25 cellular contexts compared by ENCODE assay signal in genomic region chr13:48775285-48775684, GRCh38.
DNase-seq lines count a peak whose midpoint lies in the region; ATAC-seq and TF ChIP-seq lines count a peak whose summit lies in the region.
"Had no signal": no experiment of that assay in that cellular context is flagged by ENCODE, and none has a peak within 500 bp of the region (broad histone marks: within the 10 kb centered on the region; RNA-seq: fewer than 3 reads in every experiment).

No MANE protein-coding gene starts in this region.

- CTCF ChIA-PET in BJ (lab: Yijun Ruan, JAX), result interaction anchor here (0.6 to 1.3 kb wide), 3 partner anchors 9 to 506 kb away, joined by 3 to 6 read pairs (median 4); no protein-coding TSS in a partner anchor

- H3K4me3 ChIP-seq in BJ (ENCODE audit: low read depth, low read length) (no peak overlapping the region), choroid plexus epithelial cell (ENCODE audit: low read depth, low read length) (no peak overlapping the region), skeletal muscle satellite cell (ENCODE audit: low read length) (no peak overlapping the region)
- no peak overlapping the region for H3K4me3 ChIP-seq in Jurkat, Clone E6-1 (ENCODE audit: low read length)
- H3K4me3 ChIP-seq: ascending aorta, gastroesophageal sphincter, SJCRH30, transverse colon had no signal

- POLR2A ChIA-PET in BJ (lab: Charles Lee), result no interaction called here

- H3K4me1 ChIP-seq in skeletal muscle satellite cell (ENCODE audit: control insufficient read depth, insufficient read depth, low read length), result peaks cover 16% of the 10 kb centered on the region
- H3K4me1 ChIP-seq: ascending aorta, gastroesophageal sphincter, transverse colon had no signal

- H3K4me2 ChIP-seq in skeletal muscle satellite cell (ENCODE audit: low read length), result peak overlapping the region; percentile 29

- in situ Hi-C loops in GM13977 (cut with MboI; ENCODE audit: low pct_unique_long_range_greater_than_20kb, low sequenced_read_pairs, unreplicated experiment), result no loop called here

- peak; percentile 62 for DNase-seq in BJ (ENCODE audit: low read depth)
- DNase-seq in Jurkat, Clone E6-1 (ENCODE audit: low read depth, low spot score), result peak; percentile 48
- DNase-seq in choroid plexus epithelial cell (ENCODE audit: low read depth), result peak; percentile 44
- no peak for DNase-seq in HuH-7.5 (ENCODE audit: low spot score)
- DNase-seq in GM13977 (ENCODE audit: low spot score), result no peak
- DNase-seq: activated CD4-positive, alpha-beta T cell treated with anti-CD3 and anti-CD28 coated beads, Interleukin-2, amount 10 ng/mL, durations not matched to agents 7 days and 5 days; CD4-positive, alpha-beta T cell; cerebellar nuclear complex; GDM1; NCI-H2081 treated with DMSO at 0.1 percent for 48 hours; NCI-H446 treated with DMSO at 0.1 percent for 48 hours; OCI-M1; stimulated activated CD4-positive, alpha-beta T cell treated with anti-CD3 and anti-CD28 coated beads, Interleukin-4, amount 100 ng/mL, for 4 hours; stimulated activated naive CD8-positive, alpha-beta T cell treated with anti-CD3 and anti-CD28 coated beads, Interleukin-15, amount 100 ng/mL, for 72 hours; transverse colon; WERI-Rb-1 had no signal

- H3K9me3 ChIP-seq in skeletal muscle satellite cell (replicated peaks; ENCODE audit: low read length), result no peaks in the 10 kb centered on the region
- H3K9me3 ChIP-seq: neutrophil, SJCRH30 had no signal

- no peak for TF ChIP-seq CTCF in BJ (IDR thresholded peaks at IDR 0.05; ENCODE audit: insufficient read depth, low read depth, low read length)
- no peak for TF ChIP-seq CTCF in choroid plexus epithelial cell (conservative IDR thresholded peaks at IDR 0.05; ENCODE audit: low read depth, low read length)
- TF ChIP-seq CTCF in GM13977 (IDR thresholded peaks at IDR 0.05; ENCODE audit: extremely low read depth, insufficient read depth, missing control alignments), result no peak

- H3K9ac ChIP-seq in skeletal muscle satellite cell (ENCODE audit: low read depth, low read length), result no peak overlapping the region

- H3K27me3 ChIP-seq in BJ (ENCODE audit: control insufficient read depth, insufficient read depth, low read length) (peaks cover 14% of the 10 kb centered on the region), skeletal muscle satellite cell (ENCODE audit: control insufficient read depth, insufficient read depth, low read length) (no peaks in the 10 kb centered on the region)
- H3K27me3 ChIP-seq: ascending aorta, gastroesophageal sphincter, neutrophil, SJCRH30, transverse colon had no signal

- H3K36me3 ChIP-seq in BJ (ENCODE audit: control insufficient read depth, insufficient read depth, low read length), result no peaks in the 10 kb centered on the region
- no peaks in the 10 kb centered on the region for H3K36me3 ChIP-seq in skeletal muscle satellite cell (ENCODE audit: insufficient read depth, low read length)
- H3K36me3 ChIP-seq: ascending aorta, gastroesophageal sphincter, neutrophil, SJCRH30, transverse colon, WERI-Rb-1 had no signal

- no peak for ATAC-seq in HG03039 (IDR thresholded peaks at IDR 0.05; ENCODE audit: unreplicated experiment)
- no peak for ATAC-seq in HG03439 (IDR thresholded peaks at IDR 0.05; ENCODE audit: unreplicated experiment)
- ATAC-seq: activated naive CD4-positive, alpha-beta T cell treated with anti-CD3 and anti-CD28 coated beads, Interleukin-2, amount 50 U/mL, for 72 hours; gastroesophageal sphincter; HCT116; stimulated activated naive CD8-positive, alpha-beta T cell treated with anti-CD3 and anti-CD28 coated beads, Interleukin-15, amount 100 ng/mL, for 72 hours had no signal

Comparison
In these comparisons a context has a peak if more than half of its experiments do, and no peak if none do; other contexts are left out.
1. DNase-seq: peak in BJ (single experiment), Jurkat, Clone E6-1 (single experiment) and choroid plexus epithelial cell (single experiment); none in HuH-7.5 (single experiment) and GM13977 (single experiment).